8 cellular contexts compared by ENCODE assay signal in the genomic region with DNA sequence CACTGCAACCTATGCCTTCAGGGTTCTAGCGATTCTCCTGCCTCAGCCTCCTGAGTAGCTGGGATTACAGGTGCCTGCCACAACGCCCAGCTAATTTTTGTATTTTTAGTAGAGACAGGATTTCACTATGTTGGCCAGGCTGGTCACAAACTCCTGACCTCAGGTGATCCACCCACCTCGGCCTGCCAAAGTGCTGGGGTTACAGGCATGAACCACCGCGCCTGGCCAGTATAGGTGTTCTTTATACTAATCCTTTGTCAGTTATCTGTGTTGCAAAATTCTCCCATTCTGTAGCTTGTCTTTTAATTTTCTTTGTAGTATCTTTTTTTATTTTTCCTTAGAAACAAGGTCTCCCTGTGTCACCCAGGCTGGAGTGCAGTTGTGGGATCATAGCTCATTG. TPM values are rescaled to one million over a fixed set of nuclear protein-coding genes. Genes with fewer than 3 reads are reported as not detected.
DNase-seq lines count a peak whose midpoint lies in the region; ATAC-seq and TF ChIP-seq lines count a peak whose summit lies in the region.
"Not testable (repeated sequence)": the region's sequence is repeated elsewhere in the genome, so short reads cannot be mapped to it uniquely, and the experiment has no call there.

No MANE protein-coding gene starts in this region.

- not testable (repeated sequence) for H3K79me2 ChIP-seq in OCI-LY7 (ENCODE audit: insufficient read depth, low read depth, low read length)

- peaks cover 0 to 12% (median 8%) of the 10 kb centered on the region in 3 donors for H3K4me1 Mint-ChIP-seq in IgD-negative memory B cell

- H3K9me3 Mint-ChIP-seq in IgD-negative memory B cell = not testable (repeated sequence)

- H4K20me1 ChIP-seq in BLaER1; OCI-LY7 (ENCODE audit: insufficient read depth, low read length): not testable (repeated sequence)

- H3K4me1 ChIP-seq in BLaER1 (peaks cover 99% of the 10 kb centered on the region), OCI-LY7 (ENCODE audit: insufficient read depth, low read length, poor library complexity, severe bottlenecking) (peaks cover 88% of the 10 kb centered on the region), heart left ventricle (peaks cover 0 to 49% (median 10%) of the 10 kb centered on the region in 12 donors), left ventricle myocardium inferior (peaks cover 62% of the 10 kb centered on the region), testis (peaks cover 35% of the 10 kb centered on the region)
- H3K4me1 ChIP-seq in right cardiac atrium (ENCODE audit: control insufficient read depth, insufficient read depth, low read length); right lobe of liver: not testable (repeated sequence)

- not testable (repeated sequence) for H3K27me3 ChIP-seq in BLaER1; heart left ventricle; left ventricle myocardium inferior (ENCODE audit: low read depth); right cardiac atrium (ENCODE audit: control insufficient read depth, insufficient read depth); right lobe of liver; testis

- H2AFZ ChIP-seq in OCI-LY7 (ENCODE audit: low read length) = peak overlapping the region; percentile 48; the same call in 1 of the 2 replicates

- not testable (repeated sequence) for TF ChIP-seq CTCF in OCI-LY7 (conservative IDR thresholded peaks at IDR 0.05; ENCODE audit: low read length); heart left ventricle (IDR thresholded peaks at IDR 0.05); left ventricle myocardium inferior (IDR thresholded peaks at IDR 0.05; ENCODE audit: borderline replicate concordance); right lobe of liver (IDR thresholded peaks at IDR 0.05); testis (IDR thresholded peaks at IDR 0.05)

- not testable (repeated sequence) for H3K4me3 Mint-ChIP-seq in IgD-negative memory B cell

- TF ChIP-seq POLR2A in heart left ventricle (IDR thresholded peaks at IDR 0.05); right lobe of liver (IDR thresholded peaks at IDR 0.05); testis (IDR thresholded peaks at IDR 0.05): not testable (repeated sequence)

- ATAC-seq in heart left ventricle, right cardiac atrium: not testable (repeated sequence)
- ATAC-seq in right lobe of liver = peak in 1 of 4 donors; percentile 36

- CTCF ChIA-PET in OCI-LY7 (lab: Charles Lee; ENCODE audit: unreplicated experiment) = not testable (repeated sequence)

- H3K27ac ChIP-seq in BLaER1, right lobe of liver: not testable (repeated sequence)
- H3K27ac ChIP-seq in OCI-LY7 (ENCODE audit: low read depth, low read length, poor library complexity, severe bottlenecking) (peak overlapping the region; percentile 100), heart left ventricle (peak overlapping the region; percentile 60 to 98 (median 90)), left ventricle myocardium inferior (replicated peaks) (peak overlapping the region; percentile 95), right cardiac atrium (ENCODE audit: low read length) (peak overlapping the region; percentile 59), testis (peak overlapping the region; percentile 9 to 35)

- not testable (repeated sequence) for BruUV-seq in OCI-LY7 (replicated peaks; lab: Mats Ljungman, UMichigan)

- H3K27ac Mint-ChIP-seq in IgD-negative memory B cell = peak overlapping the region in 2 of 3 donors; percentile 66 to 88

- H3K9me3 ChIP-seq in BLaER1; OCI-LY7 (ENCODE audit: low read length); heart left ventricle; left ventricle myocardium inferior (replicated peaks); right cardiac atrium (ENCODE audit: control insufficient read depth, low read length); right lobe of liver; testis: not testable (repeated sequence)

- H3K9me2 ChIP-seq in OCI-LY7 (ENCODE audit: insufficient read depth, low read length) = not testable (repeated sequence)

- H3K36me3 ChIP-seq in BLaER1; OCI-LY7 (ENCODE audit: insufficient read depth, low read length); heart left ventricle; left ventricle myocardium inferior; right lobe of liver; testis (ENCODE audit: low read depth, missing control alignments): not testable (repeated sequence)

- not testable (repeated sequence) for H3K4me3 ChIP-seq in BLaER1; heart left ventricle; left ventricle myocardium inferior; right cardiac atrium (ENCODE audit: low read length); right lobe of liver; testis
- peak overlapping the region; percentile 19 for H3K4me3 ChIP-seq in OCI-LY7 (ENCODE audit: low read depth, low read length, poor library complexity, severe bottlenecking)

- 69 to 79% (median 72%) methylated on average over 5 of the region's 5 CpGs for WGBS in heart left ventricle, 4 donors
- WGBS in right cardiac atrium = 87% methylated on average over 5 of the region's 5 CpGs
- WGBS in right lobe of liver (ENCODE audit: insufficient coverage, low coverage, low lambda C conversion rate, missing lambda C conversion rate) = 88% methylated on average over 4 of the region's 5 CpGs
- 95 to 96% methylated on average over 5 of the region's 5 CpGs for WGBS in testis, 2 donors

- intact Hi-C loops in OCI-LY7 (cut with micrococcal nuclease; ENCODE audit: unreplicated experiment) = loop anchor here (5.0 kb wide), 3 partner anchors 56 to 316 kb away; a partner anchor contains a TSS
- intact Hi-C loops in heart left ventricle (cut with DNase I) = loop anchor here in 3 of 10 donors (2.0 to 5.0 kb wide), 3 partner anchors 46 to 49 kb away; no protein-coding TSS in a partner anchor
- intact Hi-C loops in left ventricle myocardium inferior (cut with micrococcal nuclease); right lobe of liver (cut with DNase I); testis (cut with DNase I; ENCODE audit: low total_unique reads): not testable (repeated sequence)
- intact Hi-C loops in right cardiac atrium (cut with DNase I) = loop anchor here in 1 of 4 donors (10.0 kb wide), 1 partner anchor 71 kb away; no protein-coding TSS in a partner anchor

- DNase-seq in OCI-LY7 (ENCODE audit: low spot score); heart left ventricle; left ventricle myocardium inferior; right cardiac atrium; testis: not testable (repeated sequence)
- peak in 2 of 3 donors; percentile 17 to 59 for DNase-seq in right lobe of liver

- H3K4me2 ChIP-seq in BLaER1 (peak overlapping the region; percentile 73), OCI-LY7 (ENCODE audit: low read length) (peak overlapping the region; percentile 72)

- POLR2A ChIA-PET in OCI-LY7 (lab: Charles Lee) = interaction anchor here (0.6 to 8.3 kb wide), 11 partner anchors 10 to 172 kb away, joined by 3 to 66 read pairs (median 4); a partner anchor contains a TSS

- not testable (repeated sequence) for H3K36me3 Mint-ChIP-seq in IgD-negative memory B cell

- peaks cover 22% of the 10 kb centered on the region for H3K27me3 Mint-ChIP-seq in IgD-negative memory B cell

- not testable (repeated sequence) for H3K9ac ChIP-seq in BLaER1

RNA-seq across cellular contexts. Expression of a gene that starts 23.7 kb away (rescaled TPM):
- polyA plus RNA-seq in IgD-negative memory B cell (1.5 TPM), heart left ventricle (10 to 100 TPM in 1 of 2 donors, 1 to 10 TPM in 1; 5.4 to 20.2 TPM), right cardiac atrium (6.5 TPM), testis (ENCODE audit: insufficient read depth, low read depth, low replicate concordance) (19.0 TPM)
- 35.7 and 49.1 TPM in 2 replicates for total RNA-seq in OCI-LY7 (2014; rRNA removed; shearing (Covaris generic))
- total RNA-seq in OCI-LY7 (2022) (50.4 and 50.5 TPM in 2 replicates), heart left ventricle (1 to 10 TPM; 3.9 to 8.7 (median 7.1) TPM), left ventricle myocardium inferior (4.7 TPM), right cardiac atrium (1 to 10 TPM; 6.3 to 8.0 (median 6.7) TPM), right lobe of liver (1 to 10 TPM in 4 of 6 experiments, under 1 TPM in 2; 0.68 to 3.3 (median 1.2) TPM), testis (10 to 100 TPM; 16.1 to 16.7 TPM)
